Comparison of ENCODE assay signal across 28 cellular contexts in genomic region chr6:32424584-32424983, GRCh38. TPM values are rescaled to one million over a fixed set of nuclear protein-coding genes. Genes with fewer than 3 reads are reported as not detected.
"Had no signal": no experiment of that assay in that cellular context is flagged by ENCODE, and none has a peak within 500 bp of the region (broad histone marks: within the 10 kb centered on the region; RNA-seq: fewer than 3 reads in every experiment).

No MANE protein-coding gene starts in this region.

- H3K4me1 Mint-ChIP-seq: activated B cell treated with CpG ODN at 0.5 μM for 24 hours; activated naive CD4-positive, alpha-beta T cell treated with anti-CD3 and anti-CD28 coated beads, Interleukin-2, amount 50 U/mL, for 24 hours; activated naive CD8-positive, alpha-beta T cell treated with anti-CD3 and anti-CD28 coated beads, Interleukin-2, amount 50 U/mL, for 24 hours; central memory CD8-positive, alpha-beta T cell; T-helper 17 cell had no signal

- H3K27me3 ChIP-seq: ascending aorta, body of pancreas had no signal

- H3K4me1 ChIP-seq: ascending aorta, body of pancreas had no signal

- H3K36me3 Mint-ChIP-seq: activated naive CD4-positive, alpha-beta T cell treated with anti-CD3 and anti-CD28 coated beads, Interleukin-2, amount 50 U/mL, for 24 hours had no signal

- H3K9me3 ChIP-seq: ascending aorta, body of pancreas had no signal

- H3K9me3 Mint-ChIP-seq: activated B cell treated with CpG ODN at 0.5 μM for 24 hours; activated CD8-positive, alpha-beta T cell treated with anti-CD3 and anti-CD28 coated beads for 36 hours; activated naive CD4-positive, alpha-beta T cell treated with anti-CD3 and anti-CD28 coated beads, Interleukin-2, amount 50 U/mL, for 24 hours; activated naive CD8-positive, alpha-beta T cell treated with anti-CD3 and anti-CD28 coated beads, Interleukin-2, amount 50 U/mL, for 24 hours; central memory CD8-positive, alpha-beta T cell had no signal

- DNase-seq: activated B cell treated with CpG ODN at 0.5 μM for 24 hours; activated CD4-positive, alpha-beta T cell treated with anti-CD3 and anti-CD28 coated beads for 1 hour; activated CD4-positive, alpha-beta T cell treated with anti-CD3 and anti-CD28 coated beads, Interleukin-2, amount 50 U/mL, for 1 hour; activated CD8-positive, alpha-beta memory T cell treated with anti-CD3 and anti-CD28 coated beads, Interleukin-2, amount 50 U/mL, for 48 hours; activated CD8-positive, alpha-beta T cell treated with anti-CD3 and anti-CD28 coated beads for 36 hours; activated naive CD4-positive, alpha-beta T cell; activated naive CD8-positive, alpha-beta T cell treated with anti-CD3 and anti-CD28 coated beads, Interleukin-2, amount 50 U/mL, for 24 hours; activated T-cell treated with anti-CD3 and anti-CD28 coated beads, Interleukin-2, amount 50 U/mL, for 1 hour; amniotic stem cell; body of pancreas; Kasumi-1; KBM-7; NCI-H1092; NCI-H1417; NCI-H1930; NCI-H2171; NCI-H2227 treated with DMSO at 0.1 percent for 48 hours; NCI-H526; NCI-H82; SHP77 treated with DMSO at 0.1 percent for 48 hours; T-helper 17 cell; T-helper 9 cell had no signal

- H3K4me3 Mint-ChIP-seq: activated B cell treated with CpG ODN at 0.5 μM for 24 hours; activated CD8-positive, alpha-beta T cell treated with anti-CD3 and anti-CD28 coated beads for 36 hours; activated naive CD4-positive, alpha-beta T cell treated with anti-CD3 and anti-CD28 coated beads, Interleukin-2, amount 50 U/mL, for 24 hours; activated naive CD8-positive, alpha-beta T cell treated with anti-CD3 and anti-CD28 coated beads, Interleukin-2, amount 50 U/mL, for 24 hours; central memory CD8-positive, alpha-beta T cell; T-helper 17 cell had no signal

- H3K27ac ChIP-seq: ascending aorta, body of pancreas had no signal

- H3K27me3 Mint-ChIP-seq: activated naive CD4-positive, alpha-beta T cell treated with anti-CD3 and anti-CD28 coated beads, Interleukin-2, amount 50 U/mL, for 24 hours had no signal

- H3K27ac Mint-ChIP-seq: activated B cell treated with CpG ODN at 0.5 μM for 24 hours; activated CD8-positive, alpha-beta T cell treated with anti-CD3 and anti-CD28 coated beads for 36 hours; activated naive CD4-positive, alpha-beta T cell treated with anti-CD3 and anti-CD28 coated beads, Interleukin-2, amount 50 U/mL, for 24 hours; activated naive CD8-positive, alpha-beta T cell treated with anti-CD3 and anti-CD28 coated beads, Interleukin-2, amount 50 U/mL, for 24 hours; T-helper 17 cell had no signal

- H3K4me3 ChIP-seq: ascending aorta, body of pancreas had no signal

- H3K36me3 ChIP-seq: ascending aorta had no signal

RNA-seq across cellular contexts. Expression of gene BTNL2, which starts 17.6 kb away (rescaled TPM):
- total RNA-seq: activated B cell treated with CpG ODN at 0.5 μM for 24 hours; activated CD8-positive, alpha-beta T cell treated with anti-CD3 and anti-CD28 coated beads for 36 hours; ascending aorta; body of pancreas; NCI-H460; SK-MEL-5; T-helper 17 cell had no signal

RNA-seq across cellular contexts. Expression of gene TSBP1, which starts 52.9 kb away (rescaled TPM):
- total RNA-seq: activated B cell treated with CpG ODN at 0.5 μM for 24 hours; activated CD8-positive, alpha-beta T cell treated with anti-CD3 and anti-CD28 coated beads for 36 hours; ascending aorta; body of pancreas; NCI-H460; OCI-LY7; SK-MEL-5; T-helper 17 cell had no signal
